ENCODE assay signal across 22 cellular contexts in the genomic region with DNA sequence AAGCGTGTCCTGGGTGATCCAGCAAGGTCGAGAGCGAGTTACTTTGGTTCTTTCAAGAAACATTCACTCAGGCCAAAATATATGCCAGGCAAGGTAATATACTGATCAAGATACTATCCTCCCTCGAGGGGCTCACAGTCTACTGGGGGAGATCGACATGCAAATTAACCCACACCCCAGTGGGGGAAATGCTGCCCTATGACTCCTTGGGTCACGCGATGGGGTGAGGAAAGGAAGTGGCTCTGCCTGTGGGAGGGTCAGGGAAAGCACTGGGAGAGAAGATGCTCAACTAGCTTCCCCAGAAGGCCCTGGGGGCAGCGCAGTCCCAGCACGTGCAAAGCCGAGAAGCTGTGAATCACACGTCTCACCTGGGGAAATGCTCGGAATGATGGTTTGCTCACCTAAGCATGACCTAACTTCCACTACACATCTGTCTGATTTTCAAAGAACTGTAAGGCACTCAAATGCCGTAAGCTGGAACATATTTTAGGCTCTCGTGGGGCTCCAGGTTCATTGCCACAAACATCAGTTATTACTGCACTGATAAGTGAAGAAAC.
"Had no signal": no experiment of that assay in that cellular context is flagged by ENCODE, and none has a peak within 500 bp of the region (broad histone marks: within the 10 kb centered on the region; RNA-seq: fewer than 3 reads in every experiment).

No MANE protein-coding gene starts in this region.

- ATAC-seq: activated CD4-positive, alpha-beta T cell treated with anti-CD3 and anti-CD28 coated beads for 36 hours; activated CD8-positive, alpha-beta memory T cell treated with anti-CD3 and anti-CD28 coated beads, Interleukin-2, amount 10 ng/mL, durations not matched to agents 7 days and 5 days; activated CD8-positive, alpha-beta T cell treated with anti-CD3 and anti-CD28 coated beads, Interleukin-2, amount 10 ng/mL, durations not matched to agents 7 days and 5 days; activated naive CD8-positive, alpha-beta T cell treated with anti-CD3 and anti-CD28 coated beads, Interleukin-2, amount 50 U/mL, for 24 hours; effector memory CD8-positive, alpha-beta T cell had no signal

- H3K4me1 ChIP-seq: ascending aorta, esophagus squamous epithelium had no signal

- H3K9me3 ChIP-seq: ascending aorta, esophagus squamous epithelium had no signal

- H3K36me3 ChIP-seq: ascending aorta, esophagus squamous epithelium had no signal

- H3K4me3 ChIP-seq: ascending aorta, coronary artery, dorsolateral prefrontal cortex, esophagus squamous epithelium had no signal

- H3K27me3 ChIP-seq: ascending aorta, esophagus squamous epithelium had no signal

- H3K27ac ChIP-seq: ascending aorta, coronary artery, dorsolateral prefrontal cortex, esophagus squamous epithelium had no signal

- DNase-seq: activated CD4-positive, alpha-beta memory T cell treated with anti-CD3 and anti-CD28 coated beads for 36 hours; activated CD4-positive, alpha-beta T cell treated with anti-CD3 and anti-CD28 coated beads for 36 hours; activated CD4-positive, alpha-beta T cell treated with anti-CD3 and anti-CD28 coated beads, Interleukin-2, amount 10 ng/mL, durations not matched to agents 24 days and 14 days; activated CD4-positive, CD25-positive, alpha-beta regulatory T cell; activated CD4-positive, CD25-positive, alpha-beta regulatory T cell treated with anti-CD3 and anti-CD28 coated beads, Interleukin-2, amount 50 U/mL, for 72 hours; activated CD8-positive, alpha-beta memory T cell treated with anti-CD3 and anti-CD28 coated beads, Interleukin-2, amount 10 ng/mL, durations not matched to agents 7 days and 5 days; activated CD8-positive, alpha-beta memory T cell treated with anti-CD3 and anti-CD28 coated beads, Interleukin-2, amount 50 U/mL, for 4 hours; activated CD8-positive, alpha-beta T cell treated with anti-CD3 and anti-CD28 coated beads, Interleukin-2, amount 10 ng/mL, durations not matched to agents 7 days and 5 days; activated effector memory CD4-positive, alpha-beta T cell treated with anti-CD3 and anti-CD28 coated beads, Interleukin-2, amount 50 U/mL, for 16 hours; activated naive CD4-positive, alpha-beta T cell treated with anti-CD3 and anti-CD28 coated beads for 36 hours; activated naive CD8-positive, alpha-beta T cell treated with anti-CD3 and anti-CD28 coated beads for 36 hours; activated naive CD8-positive, alpha-beta T cell treated with anti-CD3 and anti-CD28 coated beads, Interleukin-2, amount 50 U/mL, for 24 hours; activated T-cell treated with anti-CD3 and anti-CD28 coated beads, Interleukin-2, amount 50 U/mL, for 1 hour; activated T-cell treated with anti-CD3 and anti-CD28 coated beads, Interleukin-2, amount 50 U/mL, for 48 hours; dorsolateral prefrontal cortex; effector memory CD8-positive, alpha-beta T cell; erythroblast; esophagus squamous epithelium; head of caudate nucleus; T-helper 2 cell had no signal
